25 cellular contexts compared by ENCODE assay signal in the genomic region with DNA sequence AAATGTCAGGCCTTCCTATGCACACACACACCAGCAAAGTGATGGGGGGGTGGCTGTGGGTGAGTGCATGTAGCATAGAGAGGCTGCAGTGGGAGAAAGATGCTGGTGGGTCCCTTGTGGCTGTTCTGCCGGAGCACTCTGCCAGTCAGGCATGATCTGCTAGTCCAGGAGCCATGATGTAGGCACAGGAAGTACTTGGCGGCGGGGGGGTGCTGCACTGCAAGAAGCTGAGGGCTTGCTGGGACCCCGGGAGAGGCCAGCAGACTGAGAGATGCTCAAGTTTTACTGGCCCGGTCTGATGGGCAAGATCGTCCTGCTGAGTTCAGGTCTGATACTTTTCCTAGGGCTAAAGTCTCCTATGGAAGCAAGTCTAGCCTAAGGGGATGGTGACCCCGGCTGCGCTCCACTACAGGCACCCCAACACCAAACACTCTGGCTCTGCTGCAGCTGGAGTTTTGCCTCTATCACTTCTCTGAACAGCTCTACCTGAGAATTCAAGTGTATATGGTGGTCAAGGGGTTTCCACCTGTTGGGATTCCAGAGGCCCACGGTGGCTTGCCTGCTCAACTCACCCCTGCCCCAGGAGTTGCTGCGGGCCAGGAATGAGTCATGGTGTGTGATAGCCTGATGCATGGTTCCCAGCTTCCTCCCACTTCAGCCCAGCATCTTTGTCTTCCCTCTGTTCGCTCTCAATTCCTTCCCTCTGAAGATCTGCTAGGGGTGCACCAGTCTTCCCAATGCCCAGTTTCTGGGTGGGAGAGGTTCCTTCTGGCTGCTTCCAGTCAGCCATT.
"Had no signal": no experiment of that assay in that cellular context is flagged by ENCODE, and none has a peak within 500 bp of the region (broad histone marks: within the 10 kb centered on the region; RNA-seq: fewer than 3 reads in every experiment).

No MANE protein-coding gene starts in this region.

- H3K4me1 Mint-ChIP-seq: naive B cell, nephron progenitor cell had no signal

- H3K9me3 ChIP-seq: heart left ventricle, neutrophil, psoas muscle, thoracic aorta had no signal

- H3K36me3 Mint-ChIP-seq: naive B cell had no signal

- H3K36me3 ChIP-seq: heart left ventricle, left lung, neutrophil, stomach, thoracic aorta had no signal

- H3K27ac ChIP-seq: dorsolateral prefrontal cortex, heart left ventricle, left lung, neutrophil, psoas muscle, skin epidermis, stomach, thoracic aorta had no signal

- H3K4me3 ChIP-seq: dorsolateral prefrontal cortex, heart left ventricle, left lung, lung, psoas muscle, skin epidermis, stomach, thoracic aorta had no signal

- H3K27ac Mint-ChIP-seq: naive B cell, nephron progenitor cell had no signal

- FAIRE-seq: urothelium cell line had no signal

- H3K4me3 Mint-ChIP-seq: naive B cell, nephron progenitor cell had no signal

- H3K27me3 ChIP-seq: dorsolateral prefrontal cortex, heart left ventricle, left lung, neutrophil, stomach had no signal

- DNase-seq: cortex of kidney; dorsolateral prefrontal cortex; effector CD8-positive, alpha-beta T cell; hippocampal formation; mesenchymal stem cell; midbrain; naive B cell; nephron progenitor cell; psoas muscle; retina; stimulated activated CD4-positive, alpha-beta T cell treated with anti-CD3 and anti-CD28 coated beads, Interleukin-2, amount 100 ng/mL, for 24 hours; stimulated activated CD4-positive, alpha-beta T cell treated with anti-CD3 and anti-CD28 coated beads, Interleukin-4, amount 100 ng/mL, for 4 hours; stimulated activated naive CD4-positive, alpha-beta T cell; stomach; substantia nigra; trophoblast cell had no signal

- H3K27me3 Mint-ChIP-seq: naive B cell had no signal

- H3K4me1 ChIP-seq: heart left ventricle, left lung, psoas muscle, stomach had no signal

- ATAC-seq: esophagus mucosa, heart left ventricle, left lung, psoas muscle, sciatic nerve had no signal
